ENCODE assay signal across 8 cellular contexts in genomic region chr20:33915726-33916331, GRCh38.
DNase-seq lines count a peak whose midpoint lies in the region; ATAC-seq and TF ChIP-seq lines count a peak whose summit lies in the region.

No MANE protein-coding gene starts in this region.

- H3K4me3 ChIP-seq in IMR-90 (ENCODE audit: insufficient read depth, low read depth, low read length): no peak overlapping the region

- H3K23ac ChIP-seq in IMR-90 (ENCODE audit: low read depth, low read length): no peak overlapping the region

- H3K9me1 ChIP-seq in IMR-90 (ENCODE audit: insufficient read depth, low read length): no peaks in the 10 kb centered on the region; the same call in 1 of the 2 replicates

- no peaks in the 10 kb centered on the region for H3K36me3 ChIP-seq in IMR-90 (ENCODE audit: control insufficient read depth, insufficient read depth, low read length)

- H2AK5ac ChIP-seq in IMR-90 (ENCODE audit: low read depth, low read length): peak overlapping the region; percentile 22; the same call in 1 of the 2 replicates

- no peak overlapping the region for H3K56ac ChIP-seq in IMR-90 (ENCODE audit: extremely low read depth, insufficient read depth, low read length)

- H4K5ac ChIP-seq in IMR-90 (ENCODE audit: low read depth, low read length): no peak overlapping the region

- TF ChIP-seq CTCF in CD14-positive monocyte (IDR thresholded peaks at IDR 0.05) (peak; percentile 77), IMR-90 (conservative IDR thresholded peaks at IDR 0.05; ENCODE audit: low read depth, low read length) (peak; percentile 33), endothelial cell (IDR thresholded peaks at IDR 0.05; ENCODE audit: unreplicated experiment) (peak; percentile 65), neural crest cell (conservative IDR thresholded peaks at IDR 0.05) (peak; percentile 66)

- H3K14ac ChIP-seq in IMR-90 (replicated peaks; ENCODE audit: low read depth, low read length): no peak overlapping the region

- H2BK120ac ChIP-seq in IMR-90 (ENCODE audit: low read depth, low read length): no peak overlapping the region

- no peak overlapping the region; the same call in 2 of the 3 replicates for H2BK15ac ChIP-seq in IMR-90 (ENCODE audit: low read depth, low read length)

- peaks cover 5% of the 10 kb centered on the region for H3K27me3 ChIP-seq in IMR-90 (ENCODE audit: control insufficient read depth, insufficient read depth, low read length)

- TF ChIP-seq RAD21 in IMR-90 (IDR thresholded peaks at IDR 0.05; ENCODE audit: low read length): no peak; the same call in 1 of the 2 replicates

- CTCF ChIA-PET in IMR-90 (lab: Yijun Ruan, JAX): no interaction called here

- WGBS in IMR-90 (ENCODE audit: extremely low coverage in 2 of 2, insufficient read length in 1 of 2), 2 experiments: no CpG with 5 or more reads among the region's 6 CpGs

- peak overlapping the region; percentile 48 for H2AK9ac ChIP-seq in IMR-90 (replicated peaks; ENCODE audit: low read depth, low read length, poor library complexity)

- H4K8ac ChIP-seq in IMR-90 (ENCODE audit: low read depth in 2 of 2, low read length in 2 of 2): no peak overlapping the region; a peak in 1 of 4 replicates

- POLR2A ChIA-PET in IMR-90 (lab: Charles Lee; ENCODE audit: unreplicated experiment): no interaction called here

- H3K27me3 Mint-ChIP-seq in CD14-positive monocyte (ENCODE audit: low read depth in 3 of 3) (peaks cover 3 to 9% (median 6%) of the 10 kb centered on the region in 3 donors), endothelial cell (ENCODE audit: unreplicated experiment) (peaks cover 1% of the 10 kb centered on the region), neural crest cell (ENCODE audit: low read depth) (peaks cover 11% of the 10 kb centered on the region)

- H2BK20ac ChIP-seq in IMR-90 (ENCODE audit: low read depth, low read length): no peak overlapping the region

- H3K36me3 Mint-ChIP-seq in CD14-positive monocyte: no peaks in the 10 kb centered on the region
- H3K36me3 Mint-ChIP-seq in endothelial cell (ENCODE audit: low read depth, unreplicated experiment): no peaks in the 10 kb centered on the region
- no peaks in the 10 kb centered on the region for H3K36me3 Mint-ChIP-seq in neural crest cell (ENCODE audit: low read depth)

- H3K27ac ChIP-seq in IMR-90 (ENCODE audit: insufficient read depth, low read length): no peak overlapping the region

- intact Hi-C loops in CD14-positive monocyte (cut with micrococcal nuclease) (loop anchor here (10.0 kb wide), 1 partner anchor 209 kb away; no protein-coding TSS in a partner anchor), IMR-90 (cut with micrococcal nuclease) (no loop called here)

- in situ Hi-C loops in IMR-90 (cut with MboI; ENCODE audit: low sequenced_read_pairs): no loop called here

- DNase-seq in CD14-positive monocyte (ENCODE audit: low spot score) (no peak), IMR-90 (no peak), endothelial cell (ENCODE audit: low spot score) (peak; percentile 46), neural crest cell (ENCODE audit: low read depth, low spot score) (no peak), NCI-H510A treated with DMSO at 0.1 percent for 48 hours (lab: John Stamatoyannopoulos, UW) (no peak)
- peak; percentile 46 to 50 for DNase-seq in activated CD4-positive, alpha-beta T cell treated with anti-CD3 and anti-CD28 coated beads, Interleukin-2, amount 50 U/mL, for 4 hours

- no TSS peak for BruUV-seq in IMR-90 (replicated peaks; lab: Mats Ljungman, UMichigan)

- peaks cover 0 to 2% (median 0%) of the 10 kb centered on the region in 7 donors for H3K9me3 Mint-ChIP-seq in CD14-positive monocyte
- no peaks in the 10 kb centered on the region for H3K9me3 Mint-ChIP-seq in endothelial cell (ENCODE audit: unreplicated experiment)
- no peaks in the 10 kb centered on the region for H3K9me3 Mint-ChIP-seq in neural crest cell

- no peaks in the 10 kb centered on the region for H3K79me1 ChIP-seq in IMR-90 (ENCODE audit: low read depth in 1 of 2, low read length in 2 of 2)

- H2BK5ac ChIP-seq in IMR-90 (ENCODE audit: low read depth, low read length, poor library complexity, severe bottlenecking): no peak overlapping the region

- H2AFZ ChIP-seq in IMR-90 (replicated peaks; ENCODE audit: low read length, poor library complexity): peak overlapping the region; percentile 4

- H3K18ac ChIP-seq in IMR-90 (ENCODE audit: low read depth, low read length): no peak overlapping the region

- H3K27ac Mint-ChIP-seq in CD14-positive monocyte (no peak overlapping the region), endothelial cell (ENCODE audit: unreplicated experiment) (no peak overlapping the region), neural crest cell (ENCODE audit: unreplicated experiment) (no peak overlapping the region)

- peaks cover 3% of the 10 kb centered on the region; the same call in 1 of the 2 replicates for H3K4me1 ChIP-seq in IMR-90 (ENCODE audit: control insufficient read depth, insufficient read depth, low read length)

- H3K9ac ChIP-seq in IMR-90 (ENCODE audit: low read depth, low read length): no peak overlapping the region

- no peak for TF ChIP-seq POLR2A in IMR-90 (IDR thresholded peaks at IDR 0.05; ENCODE audit: low read depth, low read length)

- H4K91ac ChIP-seq in IMR-90 (ENCODE audit: insufficient read depth, low read depth, low read length): no peak overlapping the region; the same call in 1 of the 2 replicates

- no peak overlapping the region for H3K4ac ChIP-seq in IMR-90 (ENCODE audit: low read depth, low read length)

- no peaks in the 10 kb centered on the region for H4K20me1 ChIP-seq in IMR-90 (ENCODE audit: insufficient read depth, low read length)

- H3K4me2 ChIP-seq in IMR-90 (ENCODE audit: low read depth, low read length): no peak overlapping the region

- dilution Hi-C loops in IMR-90 (cut with HindIII; ENCODE audit: low sequenced_read_pairs, unreplicated experiment): no loop called here

- peaks cover 33% of the 10 kb centered on the region for H3K4me1 Mint-ChIP-seq in CD14-positive monocyte
- no peaks in the 10 kb centered on the region for H3K4me1 Mint-ChIP-seq in endothelial cell (ENCODE audit: unreplicated experiment)
- H3K4me1 Mint-ChIP-seq in neural crest cell: peaks cover 12% of the 10 kb centered on the region

- no peak overlapping the region for H3K4me3 Mint-ChIP-seq in CD14-positive monocyte
- H3K4me3 Mint-ChIP-seq in endothelial cell (ENCODE audit: unreplicated experiment): no peak overlapping the region
- H3K4me3 Mint-ChIP-seq in neural crest cell: no peak overlapping the region

- no peak for ATAC-seq in IMR-90 (ENCODE audit: low read depth)
- ATAC-seq in GM19351 (IDR thresholded peaks at IDR 0.05; ENCODE audit: unreplicated experiment): no peak
- ATAC-seq in GM21515 (IDR thresholded peaks at IDR 0.05; ENCODE audit: unreplicated experiment): no peak

- H3K9me3 ChIP-seq in IMR-90 (ENCODE audit: control insufficient read depth, insufficient read depth, low read length): no peaks in the 10 kb centered on the region

TF ChIP-seq in IMR-90, 13 proteins besides CTCF, POLR2A, EP300 and RAD21:
- TF ChIP-seq MAZ (IDR thresholded peaks at IDR 0.05; ENCODE audit: borderline replicate concordance, low read depth, low read length) (no peak), CEBPB (IDR thresholded peaks at IDR 0.05; ENCODE audit: low read depth, low read length) (no peak), RFX5 (IDR thresholded peaks at IDR 0.05; ENCODE audit: low read depth, low read length) (no peak), FOS (IDR thresholded peaks at IDR 0.05; ENCODE audit: low read depth, low read length) (no peak), MXI1 (IDR thresholded peaks at IDR 0.05; ENCODE audit: borderline replicate concordance, low read depth, low read length) (no peak), BHLHE40 (IDR thresholded peaks at IDR 0.05; ENCODE audit: low read depth, low read length) (no peak), MAFK (IDR thresholded peaks at IDR 0.05; ENCODE audit: low read depth, low read length) (no peak), SMC3 (IDR thresholded peaks at IDR 0.05; ENCODE audit: low read depth, low read length) (no peak; the same call in 1 of the 2 replicates), NFE2L2 (IDR thresholded peaks at IDR 0.05; ENCODE audit: low read depth, low read length) (no peak), ELK1 (IDR thresholded peaks at IDR 0.05; ENCODE audit: borderline replicate concordance, low read depth, low read length) (no peak), RCOR1 (IDR thresholded peaks at IDR 0.05; ENCODE audit: insufficient replicate concordance, low read length) (no peak)

Comparison
In these comparisons a context has a peak if more than half of its experiments do, and no peak if none do; other contexts are left out.
1. DNase-seq: peak in activated CD4-positive, alpha-beta T cell treated with anti-CD3 and anti-CD28 coated beads, Interleukin-2, amount 50 U/mL, for 4 hours (2 of 2) and endothelial cell (single experiment); none in CD14-positive monocyte (single experiment), IMR-90 (single experiment), neural crest cell (single experiment) and NCI-H510A treated with DMSO at 0.1 percent for 48 hours (single experiment).
2. Peak in every context shown above with its lines, with median percentiles within 50 percentile points of each other: CTCF ChIP-seq.